ENCODE assay signal across 10 cellular contexts in the genomic region with DNA sequence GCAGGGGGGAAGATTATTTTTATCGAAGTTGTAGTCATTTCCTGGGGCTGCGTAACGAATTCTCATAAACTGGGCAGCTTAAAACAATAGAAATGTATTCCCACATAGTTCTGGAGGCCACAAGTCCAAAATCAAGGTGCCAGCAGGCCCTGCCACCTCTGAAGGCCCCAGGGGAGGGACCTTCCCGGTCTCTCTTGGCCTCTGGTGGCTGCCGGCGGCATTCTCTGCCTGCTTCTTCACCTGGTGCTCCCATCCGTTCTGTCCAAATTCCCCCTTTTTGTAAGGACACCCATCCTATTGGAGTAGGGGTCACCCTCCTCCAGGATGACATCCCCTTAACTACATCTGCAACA.
A peak's percentile ranks its signal among the peaks of the same experiment; 100 is the strongest.
DNase-seq lines count a peak whose midpoint lies in the region; ATAC-seq and TF ChIP-seq lines count a peak whose summit lies in the region.
"Had no signal": no experiment of that assay in that cellular context is flagged by ENCODE, and none has a peak within 500 bp of the region (broad histone marks: within the 10 kb centered on the region; RNA-seq: fewer than 3 reads in every experiment).

No MANE protein-coding gene starts in this region.

- H3F3A ChIP-seq in DOHH2 (ENCODE audit: control insufficient read depth, insufficient read depth) = no peaks in the 10 kb centered on the region

- H3K4me2 ChIP-seq in BLaER1 (peak overlapping the region; percentile 91), DOHH2 (ENCODE audit: low read length) (peak overlapping the region; percentile 70), osteoblast (ENCODE audit: insufficient read depth, low read length) (no peak overlapping the region)

- ATAC-seq in HG03196 (IDR thresholded peaks at IDR 0.05; ENCODE audit: unreplicated experiment) = no peak

- no peaks in the 10 kb centered on the region for H3K27me3 ChIP-seq in BLaER1
- H3K27me3 ChIP-seq in DOHH2 (ENCODE audit: control insufficient read depth, low read length) = no peaks in the 10 kb centered on the region
- H3K27me3 ChIP-seq in osteoblast (ENCODE audit: insufficient read depth, low read length) = peaks cover 11% of the 10 kb centered on the region
- H3K27me3 ChIP-seq in BE2C = no peaks in the 10 kb centered on the region

- H3K9me2 ChIP-seq in DOHH2 (replicated peaks; ENCODE audit: control insufficient read depth, low read length) = no peaks in the 10 kb centered on the region

- peak in 1 of 61 donors; percentile 39 for DNase-seq in caudate nucleus (lab: John Stamatoyannopoulos, UW)
- DNase-seq in osteoblast (ENCODE audit: insufficient read length, low spot score, missing footprints) = peak; percentile 39
- DNase-seq in GM10248 (ENCODE audit: extremely low spot score) = no peak
- no peak for DNase-seq in middle frontal gyrus (ENCODE audit: extremely low spot score, low spot score)
- DNase-seq in BE2C = no peak
- DNase-seq: hippocampal formation had no signal

- CTCF ChIA-PET in GM10248 (lab: Yijun Ruan, JAX) = no interaction called here

- POLR2A ChIA-PET in GM10248 (lab: Yijun Ruan, JAX) = no interaction called here

- no peaks in the 10 kb centered on the region for H3K9me3 ChIP-seq in BLaER1
- H3K9me3 ChIP-seq in DOHH2 (ENCODE audit: control insufficient read depth, insufficient read depth, low read length) = no peaks in the 10 kb centered on the region
- H3K9me3 ChIP-seq in osteoblast (ENCODE audit: low read depth, low read length) = no peaks in the 10 kb centered on the region
- H3K9me3 ChIP-seq in BE2C = no peaks in the 10 kb centered on the region

- H3K36me3 ChIP-seq in BLaER1 (no peaks in the 10 kb centered on the region), DOHH2 (ENCODE audit: control insufficient read depth, low read length) (no peaks in the 10 kb centered on the region), osteoblast (ENCODE audit: insufficient read depth, low read length) (no peaks in the 10 kb centered on the region), BE2C (no peaks in the 10 kb centered on the region; the same call in 1 of the 2 replicates)

- H3K27ac ChIP-seq in BLaER1 (peak overlapping the region; percentile 86), DOHH2 (ENCODE audit: low read depth, low read length) (peak overlapping the region; percentile 57), caudate nucleus (ENCODE audit: low read depth, low read length) (peak overlapping the region; percentile 87), osteoblast (ENCODE audit: low read depth, low read length) (no peak overlapping the region)
- H3K27ac ChIP-seq: epithelial cell of prostate had no signal

- H3K79me2 ChIP-seq in DOHH2 (ENCODE audit: control insufficient read depth, low read length) (no peaks in the 10 kb centered on the region), osteoblast (ENCODE audit: insufficient read depth, low read length) (no peaks in the 10 kb centered on the region)

- H3K4me3 ChIP-seq in BLaER1 (peak overlapping the region; percentile 34; the same call in 1 of the 2 replicates), DOHH2 (ENCODE audit: low read length) (peak overlapping the region; percentile 53), osteoblast (ENCODE audit: insufficient read depth, low read length) (no peak overlapping the region), BE2C (ENCODE audit: low read depth, low read length) (no peak overlapping the region)

- H3K4me1 ChIP-seq in BLaER1 (peaks cover 63% of the 10 kb centered on the region), DOHH2 (ENCODE audit: control insufficient read depth, low read length) (peaks cover 24% of the 10 kb centered on the region), osteoblast (ENCODE audit: insufficient read depth, low read length) (no peaks in the 10 kb centered on the region), BE2C (peaks cover 2% of the 10 kb centered on the region; the same call in 1 of the 2 replicates)

- TF ChIP-seq CTCF in DOHH2 (IDR thresholded peaks at IDR 0.05; ENCODE audit: low read depth, low read length, poor library complexity, severe bottlenecking) (no peak), osteoblast (IDR thresholded peaks at IDR 0.05; ENCODE audit: extremely low read depth, low read depth, low read length) (no peak), GM10248 (IDR thresholded peaks at IDR 0.05; ENCODE audit: control extremely low read depth, extremely low read depth, low read depth, missing control alignments) (no peak), BE2C (IDR thresholded peaks at IDR 0.05; ENCODE audit: low read depth, low read length) (no peak)

- H4K20me1 ChIP-seq in BLaER1 = no peaks in the 10 kb centered on the region
- H4K20me1 ChIP-seq in DOHH2 (ENCODE audit: control insufficient read depth, insufficient read depth, low read depth, low read length) = no peaks in the 10 kb centered on the region
- H4K20me1 ChIP-seq in osteoblast (ENCODE audit: insufficient read depth, low read length) = no peaks in the 10 kb centered on the region

- H3K9ac ChIP-seq in BLaER1 = peak overlapping the region; percentile 58; the same call in 1 of the 2 replicates

- no peak overlapping the region for H2AFZ ChIP-seq in osteoblast (ENCODE audit: low read length)

Comparison
In these comparisons a context has a peak if more than half of its experiments do, and no peak if none do; other contexts are left out.
1. H3K4me3 ChIP-seq: peak in BLaER1 (single experiment) and DOHH2 (single experiment); none in osteoblast (single experiment) and BE2C (single experiment).